19 cellular contexts compared by ENCODE assay signal in the genomic region with DNA sequence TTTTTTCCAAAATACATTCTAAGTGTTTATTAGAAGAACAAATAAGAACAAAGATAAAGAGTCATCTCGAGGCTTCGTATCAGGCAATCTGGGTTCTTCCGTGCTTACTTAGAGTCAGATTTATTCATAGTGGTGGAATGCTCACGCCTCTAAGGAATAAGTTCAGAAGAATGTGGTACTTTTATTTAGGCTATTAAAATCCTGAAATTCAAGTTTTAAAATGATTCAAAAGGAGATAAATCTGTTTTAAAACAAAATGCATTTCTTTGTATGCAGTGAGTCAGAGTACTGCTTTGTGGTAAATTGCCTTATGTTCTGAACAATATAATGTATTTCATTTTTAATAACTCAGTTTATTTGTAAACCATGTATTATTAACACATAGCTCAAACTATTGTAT.
"Had no signal": no experiment of that assay in that cellular context is flagged by ENCODE, and none has a peak within 500 bp of the region (broad histone marks: within the 10 kb centered on the region; RNA-seq: fewer than 3 reads in every experiment).

No MANE protein-coding gene starts in this region.

- H3K27ac ChIP-seq: heart right ventricle, left lung, lower lobe of right lung, parathyroid adenoma, prostate gland, right lobe of liver, spleen, tibial artery had no signal

- H3K36me3 ChIP-seq: heart right ventricle, left lung, lower lobe of right lung, prostate gland, right lobe of liver, spleen, tibial artery had no signal

- DNase-seq: effector memory CD4-positive, alpha-beta T cell; erythroblast; foreskin melanocyte; heart right ventricle; islet precursor cell; left lung; lower lobe of right lung; mesenchymal stem cell; naive thymus-derived CD4-positive, alpha-beta T cell; nephron progenitor cell; right lobe of liver; spleen; stimulated activated CD4-positive, alpha-beta T cell treated with anti-CD3 and anti-CD28 coated beads, Interleukin-15, amount 100 ng/mL, for 24 hours; stimulated activated CD4-positive, alpha-beta T cell treated with anti-CD3 and anti-CD28 coated beads, Interleukin-1b, Interleukin-23, amount 100 ng/mL, for 48 hours; stimulated activated CD4-positive, alpha-beta T cell treated with anti-CD3 and anti-CD28 coated beads, Interleukin-4, amount 100 ng/mL, for 24 hours; tibial artery had no signal

- ATAC-seq: heart right ventricle; left lung; lower lobe of right lung; naive thymus-derived CD4-positive, alpha-beta T cell; right lobe of liver; stimulated activated memory B cell treated with anti-CD40 and anti-IgM and Interleukin-4, amounts not matched to agents 10 μg/mL and 1 μg/mL and 100 μg/mL, for 72 hours had no signal

- H3K4me3 ChIP-seq: heart right ventricle, left lung, lower lobe of right lung, prostate gland, right lobe of liver, spleen, tibial artery had no signal

- H3K9me3 ChIP-seq: heart right ventricle, left lung, lower lobe of right lung, prostate gland, right lobe of liver, spleen, tibial artery had no signal

- H3K4me1 ChIP-seq: heart right ventricle, left lung, lower lobe of right lung, parathyroid adenoma, prostate gland, right lobe of liver, spleen, tibial artery had no signal

- H3K9ac ChIP-seq: parathyroid adenoma had no signal

- H2AFZ ChIP-seq: parathyroid adenoma had no signal

- H3K27me3 ChIP-seq: heart right ventricle, left lung, right lobe of liver, spleen, tibial artery had no signal

- H3K79me2 ChIP-seq: parathyroid adenoma had no signal
